ENCODE assay signal across 8 cellular contexts in genomic region chr4:26330186-26330787, GRCh38. TPM values are rescaled to one million over a fixed set of nuclear protein-coding genes. Genes with fewer than 3 reads are reported as not detected.
DNase-seq lines count a peak whose midpoint lies in the region; ATAC-seq and TF ChIP-seq lines count a peak whose summit lies in the region.

No MANE protein-coding gene starts in this region.

- BruUV-seq in Panc1 (replicated peaks; lab: Mats Ljungman, UMichigan): no TSS peak

- CTCF ChIA-PET in Panc1 (lab: Charles Lee): interaction anchor here (0.5 to 1.8 kb wide), 4 partner anchors 12 to 414 kb away, joined by 3 to 10 read pairs (median 6); no protein-coding TSS in a partner anchor

- H3K9me3 ChIP-seq in Panc1 (ENCODE audit: control insufficient read depth, insufficient read depth, low read depth, low read length) (no peaks in the 10 kb centered on the region), liver (ENCODE audit: control insufficient read depth in 4 of 4, low read length in 3 of 4) (no peaks in the 10 kb centered on the region), vagina (no peaks in the 10 kb centered on the region)

- in situ Hi-C loops in KBM-7 (cut with MboI; ENCODE audit: low pct_unique_long_range_greater_than_20kb, low sequenced_read_pairs) (no loop called here), Panc1 (cut with HindIII; ENCODE audit: low pct_unique_long_range_greater_than_20kb, low sequenced_read_pairs) (no loop called here)

- peak; percentile 57 for ATAC-seq in GM21526 (IDR thresholded peaks at IDR 0.05; ENCODE audit: low FRiP score, unreplicated experiment)
- peak; percentile 91 for ATAC-seq in Panc1

- H3K27ac ChIP-seq in Panc1 (ENCODE audit: low read length): no peak overlapping the region
- H3K27ac ChIP-seq in liver (ENCODE audit: low read depth in 1 of 2, low read length in 2 of 2): no peak overlapping the region
- no peak overlapping the region for H3K27ac ChIP-seq in vagina

- WGBS in liver: 48% methylated on average over 4 of the region's 4 CpGs

- peak; percentile 86 to 87 for TF ChIP-seq RAD21 in liver (IDR thresholded peaks at IDR 0.05)

- H3K4me3 ChIP-seq in Panc1 (ENCODE audit: low read depth in 2 of 2, low read length in 2 of 2): no peak overlapping the region
- no peak overlapping the region for H3K4me3 ChIP-seq in liver (ENCODE audit: low read depth in 1 of 3, low read length in 3 of 3)
- no peak overlapping the region for H3K4me3 ChIP-seq in vagina

- no peak overlapping the region for H3K9ac ChIP-seq in liver (ENCODE audit: low read depth in 1 of 2, low read length in 2 of 2)

- DNase-seq in Daoy (ENCODE audit: low read depth) (peak; percentile 37), KBM-7 (peak; percentile 73), Panc1 (ENCODE audit: low read depth, low spot score) (no peak), dedifferentiated amniotic fluid mesenchymal stem cell (ENCODE audit: extremely low spot score) (peak; percentile 41), vagina (ENCODE audit: extremely low spot score in 2 of 2) (no peak), COLO829 (ENCODE audit: low spot score) (no peak)

- H3K4me1 ChIP-seq in Panc1 (ENCODE audit: control insufficient read depth, insufficient read depth, low read length) (peaks cover 4% of the 10 kb centered on the region; the same call in 1 of the 2 replicates), liver (ENCODE audit: control insufficient read depth in 4 of 4, insufficient read depth in 4 of 4, low read length in 3 of 4) (peaks cover 0 to 8% (median 1%) of the 10 kb centered on the region in 4 donors), vagina (peaks cover 41% of the 10 kb centered on the region)

- intact Hi-C loops in Panc1 (cut with micrococcal nuclease; ENCODE audit: unreplicated experiment): loop anchor here (1.0 kb wide), 1 partner anchor 80 kb away; no protein-coding TSS in a partner anchor
- intact Hi-C loops in vagina (cut with DNase I): no loop called here

- POLR2A ChIA-PET in Panc1 (lab: Charles Lee): interaction anchor here (0.5 kb wide), 1 partner anchor 81 kb away, joined by 6 read pairs; no protein-coding TSS in a partner anchor

- H3K27me3 ChIP-seq in Panc1 (ENCODE audit: control insufficient read depth, insufficient read depth, low read length): no peaks in the 10 kb centered on the region
- H3K27me3 ChIP-seq in liver (ENCODE audit: control insufficient read depth in 4 of 4, insufficient read depth in 4 of 4, low read length in 3 of 4): no peaks in the 10 kb centered on the region
- H3K27me3 ChIP-seq in vagina: no peaks in the 10 kb centered on the region

- no peak for TF ChIP-seq POLR2A in vagina (IDR thresholded peaks at IDR 0.05)

- no peaks in the 10 kb centered on the region for H3K36me3 ChIP-seq in Panc1 (ENCODE audit: control insufficient read depth, insufficient read depth, low read length)
- no peaks in the 10 kb centered on the region for H3K36me3 ChIP-seq in liver (ENCODE audit: control insufficient read depth in 4 of 4, insufficient read depth in 3 of 4, low read depth in 1 of 4, low read length in 3 of 4)
- no peaks in the 10 kb centered on the region for H3K36me3 ChIP-seq in vagina

- peak; percentile 66; the same call in 1 of the 2 replicates for TF ChIP-seq CTCF in Panc1 (IDR thresholded peaks at IDR 0.05)
- TF ChIP-seq CTCF in liver (IDR thresholded peaks at IDR 0.05; ENCODE audit: low read depth, low read length, missing input control): peak; percentile 63
- peak; percentile 10 to 63 (median 44) for TF ChIP-seq CTCF in vagina (IDR thresholded peaks at IDR 0.05)

TF ChIP-seq in liver, 16 proteins besides CTCF, POLR2A, EP300 and RAD21:
- TF ChIP-seq GABPA (IDR thresholded peaks at IDR 0.05 in 1 of 2, conservative IDR thresholded peaks at IDR 0.05 in 1 of 2) (no peak), REST (IDR thresholded peaks at IDR 0.05) (no peak), HNF4G (IDR thresholded peaks at IDR 0.05) (no peak), RXRA (IDR thresholded peaks at IDR 0.05) (no peak), JUND (IDR thresholded peaks at IDR 0.05) (no peak), TAF1 (conservative IDR thresholded peaks at IDR 0.05) (no peak), YY1 (IDR thresholded peaks at IDR 0.05) (no peak), SP1 (IDR thresholded peaks at IDR 0.05) (no peak), ZBTB33 (IDR thresholded peaks at IDR 0.05) (no peak), NR2F2 (IDR thresholded peaks at IDR 0.05) (no peak), MAX (IDR thresholded peaks at IDR 0.05) (no peak), FOXA1 (IDR thresholded peaks at IDR 0.05) (no peak), EGR1 (IDR thresholded peaks at IDR 0.05; ENCODE audit: low read depth in 2 of 2) (no peak)

RNA-seq across cellular contexts. Expression of gene RBPJ, which starts 9.5 kb away (rescaled TPM):
- 33.9 and 78.3 TPM in 2 replicates for total RNA-seq in Daoy (2014; rRNA removed; shearing (Covaris generic))
- 33.7 TPM for total RNA-seq in Panc1 (2021; ENCODE audit: unreplicated experiment)
- 11.0 TPM for polyA plus RNA-seq in Panc1 (2012; ENCODE audit: insufficient read length)
- total RNA-seq in liver: 10 to 100 TPM; 19.4 to 26.4 TPM
- 10 to 100 TPM in 1 of 2 donors, 1 to 10 TPM in 1; 8.0 to 32.2 TPM for polyA plus RNA-seq in liver
- total RNA-seq in vagina: 50.8 TPM

Comparison
In these comparisons a context has a peak if more than half of its experiments do, and no peak if none do; other contexts are left out.
1. DNase-seq: peak in Daoy (single experiment), KBM-7 (single experiment) and dedifferentiated amniotic fluid mesenchymal stem cell (single experiment); none in Panc1 (single experiment), vagina (0 of 2) and COLO829 (single experiment).
2. Peak in every context shown above with its lines, with median percentiles within 50 percentile points of each other: CTCF ChIP-seq.